Comparison of ENCODE assay signal across 1 cellular context in genomic region chr6:73803562-73804221, GRCh38.
TF ChIP-seq lines count a peak whose summit lies in the region.

No MANE protein-coding gene starts in this region.

TF ChIP-seq in K562, 482 proteins besides CTCF, POLR2A, EP300 and RAD21 (continued from another document):
- TF ChIP-seq TFE3 (CRISPR knock-in tag; IDR thresholded peaks at IDR 0.05), result no peak
- no peak for TF ChIP-seq CEBPG (CRISPR knock-in tag; IDR thresholded peaks at IDR 0.05)
- TF ChIP-seq CEBPG (tag; conservative IDR thresholded peaks at IDR 0.05 in 1 of 2, IDR thresholded peaks at IDR 0.05 in 1 of 2), result 0 out of 4 replicates have a peak, but pooled peaks of 1 of the 2 experiments have one; percentile 8
- TF ChIP-seq TOE1 (IDR thresholded peaks at IDR 0.05; ENCODE audit: borderline replicate concordance), result no peak
- TF ChIP-seq TOE1 (CRISPR knock-in tag; IDR thresholded peaks at IDR 0.05; ENCODE audit: borderline replicate concordance, low read depth), result no peak
- TF ChIP-seq HNRNPH1 (optimal IDR thresholded peaks at IDR 0.05; ENCODE audit: low read depth, low read length), result no peak
- no peak for TF ChIP-seq THAP12 (CRISPR knock-in tag; IDR thresholded peaks at IDR 0.05)
- TF ChIP-seq JUND (IDR thresholded peaks at IDR 0.05; ENCODE audit: borderline replicate concordance, low read depth, low read length), result no peak
- TF ChIP-seq JUND (tag; IDR thresholded peaks at IDR 0.05; ENCODE audit: borderline replicate concordance, low read depth, low read length), result peak; percentile 25; the same call in 1 of the 3 replicates
- TF ChIP-seq C11orf30 (IDR thresholded peaks at IDR 0.05; ENCODE audit: low read depth), result peak; percentile 20; the same call in 1 of the 2 replicates
- no peak for TF ChIP-seq ARID2 (IDR thresholded peaks at IDR 0.05)
- no peak for TF ChIP-seq TCF3 (CRISPR knock-in tag; IDR thresholded peaks at IDR 0.05)
